ENCODE assay signal across 7 cellular contexts in the genomic region with DNA sequence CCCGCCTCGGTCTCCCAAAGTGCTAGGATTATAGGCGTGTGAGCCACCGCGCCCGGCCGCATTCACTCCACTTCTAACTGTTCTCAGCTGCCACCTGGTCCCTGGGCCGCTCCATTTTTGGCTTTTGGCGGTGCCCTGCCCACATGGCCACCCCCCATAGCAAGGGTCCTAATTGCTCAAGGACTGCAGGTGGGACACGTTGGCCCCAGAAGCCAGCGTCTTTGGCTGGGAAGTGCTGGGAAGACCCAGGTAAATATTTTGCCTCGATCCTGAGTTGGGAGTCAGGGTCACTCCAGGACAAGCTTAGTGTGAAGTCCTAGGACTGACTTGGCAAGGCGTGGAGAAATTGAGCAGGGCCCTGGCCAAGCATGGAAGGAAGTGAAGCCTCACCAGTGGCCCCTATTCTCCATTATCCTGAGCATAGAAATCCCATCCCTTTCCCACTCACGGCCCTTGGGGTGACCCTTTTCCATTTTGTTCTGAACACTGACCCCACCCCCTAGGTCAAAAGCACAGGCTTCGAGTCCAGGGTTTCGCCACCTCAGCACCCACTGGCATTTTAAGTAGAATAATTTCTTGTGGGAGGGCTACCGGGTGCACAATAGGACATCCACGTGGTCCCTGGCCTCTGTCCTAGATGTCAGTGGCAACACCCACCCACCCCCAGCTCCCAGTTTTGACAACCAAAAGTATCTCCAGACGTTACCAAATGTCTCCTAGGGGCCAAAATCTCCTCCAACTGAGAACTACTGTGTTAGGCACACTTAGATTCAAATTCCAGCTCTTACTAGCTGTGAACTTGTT. TPM values are rescaled to one million over a fixed set of nuclear protein-coding genes. Genes with fewer than 3 reads are reported as not detected.
DNase-seq lines count a peak whose midpoint lies in the region; ATAC-seq and TF ChIP-seq lines count a peak whose summit lies in the region.
"Had no signal": no experiment of that assay in that cellular context is flagged by ENCODE, and none has a peak within 500 bp of the region (broad histone marks: within the 10 kb centered on the region; RNA-seq: fewer than 3 reads in every experiment).

No MANE protein-coding gene starts in this region.

- H3K36me3 ChIP-seq in SK-N-SH (replicated peaks in 1 of 2; ENCODE audit: control insufficient read depth in 1 of 2, insufficient read depth in 2 of 2, low read length in 1 of 2) = peaks cover 2 to 3% of the 10 kb centered on the region in 2 experiments
- H3K36me3 ChIP-seq: SJCRH30 had no signal

- no peaks in the 10 kb centered on the region for H3K9me3 Mint-ChIP-seq in stimulated activated naive CD8-positive, alpha-beta T cell treated with anti-CD3 and anti-CD28 coated beads, Interleukin-15, amount 100 ng/mL, for 72 hours

- H3K9me2 ChIP-seq in SK-N-SH = no peaks in the 10 kb centered on the region

- peaks cover 25% of the 10 kb centered on the region for H3K27me3 Mint-ChIP-seq in stimulated activated naive CD8-positive, alpha-beta T cell treated with anti-CD3 and anti-CD28 coated beads, Interleukin-15, amount 100 ng/mL, for 72 hours

- H3K4me1 Mint-ChIP-seq in stimulated activated naive CD8-positive, alpha-beta T cell treated with anti-CD3 and anti-CD28 coated beads, Interleukin-15, amount 100 ng/mL, for 72 hours = peaks cover 67% of the 10 kb centered on the region

- peak overlapping the region; percentile 100; the same call in 1 of the 2 replicates for H3K9ac ChIP-seq in SK-N-SH

- 89% methylated on average over 18 of the region's 19 CpGs for WGBS in SK-N-SH (ENCODE audit: low lambda C conversion rate)

- peak overlapping the region; percentile 99 to 100; a peak in 3 of 4 replicates for H3K27ac ChIP-seq in SK-N-SH (ENCODE audit: low read depth in 2 of 2, low read length in 1 of 2)
- H3K27ac ChIP-seq in epithelial cell of prostate = peak overlapping the region; percentile 100

- CTCF ChIA-PET in SK-N-SH (lab: Yijun Ruan, JAX) = interaction anchor here (0.6 to 8.4 kb wide), 6 partner anchors 49 to 190 kb away, joined by 3 to 112 read pairs (median 6); no protein-coding TSS in a partner anchor

- H3K27me3 ChIP-seq in SK-N-SH (ENCODE audit: insufficient read depth) = no peaks in the 10 kb centered on the region
- H3K27me3 ChIP-seq: SJCRH30 had no signal

- H3K9me3 ChIP-seq in SK-N-SH = no peaks in the 10 kb centered on the region
- H3K9me3 ChIP-seq: SJCRH30 had no signal

- H3K4me3 ChIP-seq in SK-N-SH (ENCODE audit: low read depth in 2 of 2, low read length in 1 of 2) = peak overlapping the region in 1 of 2 experiments; percentile 87; a peak in 2 of 4 replicates

- POLR2A ChIA-PET in SK-N-SH (lab: Yijun Ruan, JAX) = interaction anchor here (3.6 kb wide), 1 partner anchor 44 kb away, joined by 24 read pairs; the partner anchor contains the start of gene SERPINF1

- H3K4me3 Mint-ChIP-seq in stimulated activated naive CD8-positive, alpha-beta T cell treated with anti-CD3 and anti-CD28 coated beads, Interleukin-15, amount 100 ng/mL, for 72 hours = peak overlapping the region; percentile 97 to 99

- peaks cover 34% of the 10 kb centered on the region for H3F3A ChIP-seq in SK-N-SH (replicated peaks; ENCODE audit: insufficient read depth)

- ATAC-seq in SK-N-SH treated with all-trans-retinoic acid at 6 μM for 48 hours = no peak
- ATAC-seq in stimulated activated naive CD8-positive, alpha-beta T cell treated with anti-CD3 and anti-CD28 coated beads, Interleukin-15, amount 100 ng/mL, for 72 hours = no peak
- ATAC-seq in GM18517 (IDR thresholded peaks at IDR 0.05; ENCODE audit: unreplicated experiment) = no peak

- DNase-seq in SK-N-SH = no peak
- DNase-seq in epithelial cell of prostate (ENCODE audit: low read depth, low spot score) = no peak
- no peak for DNase-seq in stimulated activated naive CD8-positive, alpha-beta T cell treated with anti-CD3 and anti-CD28 coated beads, Interleukin-15, amount 100 ng/mL, for 72 hours
- no peak for DNase-seq in DMS53 treated with DMSO at 0.1 percent for 48 hours (lab: John Stamatoyannopoulos, UW; ENCODE audit: unreplicated experiment)
- DNase-seq: SJCRH30 had no signal

- H3K27ac Mint-ChIP-seq in stimulated activated naive CD8-positive, alpha-beta T cell treated with anti-CD3 and anti-CD28 coated beads, Interleukin-15, amount 100 ng/mL, for 72 hours = no peak overlapping the region

- H4K20me1 ChIP-seq in SK-N-SH (ENCODE audit: insufficient read depth) = peaks cover 17% of the 10 kb centered on the region

- peak overlapping the region; percentile 95 for H3K4me2 ChIP-seq in SK-N-SH

- peaks cover 6 to 31% of the 10 kb centered on the region in 2 experiments; a peak in 3 of 4 replicates for H3K4me1 ChIP-seq in SK-N-SH (ENCODE audit: control insufficient read depth in 1 of 2, insufficient read depth in 2 of 2, low read depth in 1 of 2, low read length in 1 of 2)

- H2AFZ ChIP-seq in SK-N-SH (ENCODE audit: low read depth) = no peak overlapping the region

- peaks cover 35% of the 10 kb centered on the region for H3K79me2 ChIP-seq in SK-N-SH (ENCODE audit: insufficient read depth)

- no peak for TF ChIP-seq CTCF in SK-N-SH (IDR thresholded peaks at IDR 0.05)

- TF ChIP-seq EP300 in SK-N-SH (IDR thresholded peaks at IDR 0.05; ENCODE audit: borderline replicate concordance in 1 of 2, low read depth in 1 of 2, low read length in 1 of 2) = no peak

- no peak for TF ChIP-seq RAD21 in SK-N-SH (IDR thresholded peaks at IDR 0.05; ENCODE audit: low read length)

TF ChIP-seq in SK-N-SH, 30 proteins besides CTCF, POLR2A, EP300 and RAD21:
- TF ChIP-seq EZH2phosphoT487 (IDR thresholded peaks at IDR 0.05; ENCODE audit: borderline replicate concordance, low read depth) (no peak), USF2 (IDR thresholded peaks at IDR 0.05; ENCODE audit: borderline replicate concordance, low read depth, low read length) (no peak), ELF1 (IDR thresholded peaks at IDR 0.05) (no peak), CHD2 (IDR thresholded peaks at IDR 0.05; ENCODE audit: low read length, partially characterized antibody) (no peak)

TF ChIP-seq in SK-N-SH treated with all-trans-retinoic acid at 6 μM for 48 hours, 23 proteins besides CTCF, POLR2A, EP300 and RAD21 (continues in another document):
- TF ChIP-seq ISL1 (CRISPR knock-in tag; IDR thresholded peaks at IDR 0.05) (no peak), PPARA (CRISPR knock-in tag; IDR thresholded peaks at IDR 0.05; ENCODE audit: borderline replicate concordance) (no peak), OSR1 (CRISPR knock-in tag; IDR thresholded peaks at IDR 0.05) (no peak), RARB (CRISPR knock-in tag; IDR thresholded peaks at IDR 0.05) (no peak), GLIS3 (CRISPR knock-in tag; IDR thresholded peaks at IDR 0.05) (no peak), ZC3H10 (CRISPR knock-in tag; IDR thresholded peaks at IDR 0.05) (no peak), POU6F1 (CRISPR knock-in tag; IDR thresholded peaks at IDR 0.05; ENCODE audit: borderline replicate concordance, low read depth) (no peak), ESRRG (CRISPR knock-in tag; IDR thresholded peaks at IDR 0.05) (no peak), ZNF565 (CRISPR knock-in tag; conservative IDR thresholded peaks at IDR 0.05; ENCODE audit: low read depth) (no peak), CSDC2 (CRISPR knock-in tag; IDR thresholded peaks at IDR 0.05) (no peak)
- TF ChIP-seq, protein P1, sequence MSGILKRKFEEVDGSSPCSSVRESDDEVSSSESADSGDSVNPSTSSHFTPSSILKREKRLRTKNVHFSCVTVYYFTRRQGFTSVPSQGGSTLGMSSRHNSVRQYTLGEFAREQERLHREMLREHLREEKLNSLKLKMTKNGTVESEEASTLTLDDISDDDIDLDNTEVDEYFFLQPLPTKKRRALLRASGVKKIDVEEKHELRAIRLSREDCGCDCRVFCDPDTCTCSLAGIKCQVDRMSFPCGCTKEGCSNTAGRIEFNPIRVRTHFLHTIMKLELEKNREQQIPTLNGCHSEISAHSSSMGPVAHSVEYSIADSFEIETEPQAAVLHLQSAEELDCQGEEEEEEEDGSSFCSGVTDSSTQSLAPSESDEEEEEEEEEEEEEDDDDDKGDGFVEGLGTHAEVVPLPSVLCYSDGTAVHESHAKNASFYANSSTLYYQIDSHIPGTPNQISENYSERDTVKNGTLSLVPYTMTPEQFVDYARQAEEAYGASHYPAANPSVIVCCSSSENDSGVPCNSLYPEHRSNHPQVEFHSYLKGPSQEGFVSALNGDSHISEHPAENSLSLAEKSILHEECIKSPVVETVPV (CRISPR knock-in tag; IDR thresholded peaks at IDR 0.05) = no peak

RNA-seq across cellular contexts. Expression of gene WDR81, which starts 5.9 kb away (rescaled TPM):
- 7.2 and 9.3 TPM in 2 replicates for polyA plus RNA-seq in SK-N-SH (2012; rRNA removed)
- polyA plus RNA-seq in SK-N-SH (2012; cell fraction: cytosol; rRNA removed) = 2.4 and 4.3 TPM in 2 replicates
- 30.4 and 32.0 TPM in 2 replicates for polyA plus RNA-seq in SK-N-SH (2012; cell fraction: nucleus; rRNA removed)

RNA-seq across cellular contexts. Expression of gene TLCD2, which starts 8.4 kb away (rescaled TPM):
- 1.3 and 1.9 TPM in 2 replicates for polyA plus RNA-seq in SK-N-SH (2012; rRNA removed)
- polyA plus RNA-seq in SK-N-SH (2012; cell fraction: cytosol; rRNA removed) = 1.7 and 1.9 TPM in 2 replicates
- polyA plus RNA-seq in SK-N-SH (2012; cell fraction: nucleus; rRNA removed) = 1.4 and 2.0 TPM in 2 replicates

RNA-seq across cellular contexts. Expression of gene SERPINF2, which starts 24.1 kb away (rescaled TPM):
- 0.16 and 0.26 TPM in 2 replicates for polyA plus RNA-seq in SK-N-SH (2012; rRNA removed)
- 0.05 and 0.18 TPM in 2 replicates for polyA plus RNA-seq in SK-N-SH (2012; cell fraction: cytosol; rRNA removed)
- polyA plus RNA-seq in SK-N-SH (2012; cell fraction: nucleus; rRNA removed) = 1.0 and 1.5 TPM in 2 replicates

RNA-seq across cellular contexts. Expression of gene PRPF8, which starts 33.9 kb away (rescaled TPM):
- polyA plus RNA-seq in SK-N-SH (2012; rRNA removed) = 123 and 149 TPM in 2 replicates
- polyA plus RNA-seq in SK-N-SH (2012; cell fraction: cytosol; rRNA removed) = 54.5 and 84.1 TPM in 2 replicates
- 251 and 315 TPM in 2 replicates for polyA plus RNA-seq in SK-N-SH (2012; cell fraction: nucleus; rRNA removed)

RNA-seq across cellular contexts. Expression of gene SERPINF1, which starts 43.3 kb away (rescaled TPM):
- polyA plus RNA-seq in SK-N-SH (2012; rRNA removed) = 380 and 392 TPM in 2 replicates
- 248 and 316 TPM in 2 replicates for polyA plus RNA-seq in SK-N-SH (2012; cell fraction: cytosol; rRNA removed)
- 275 and 299 TPM in 2 replicates for polyA plus RNA-seq in SK-N-SH (2012; cell fraction: nucleus; rRNA removed)
